In the genomic region with DNA sequence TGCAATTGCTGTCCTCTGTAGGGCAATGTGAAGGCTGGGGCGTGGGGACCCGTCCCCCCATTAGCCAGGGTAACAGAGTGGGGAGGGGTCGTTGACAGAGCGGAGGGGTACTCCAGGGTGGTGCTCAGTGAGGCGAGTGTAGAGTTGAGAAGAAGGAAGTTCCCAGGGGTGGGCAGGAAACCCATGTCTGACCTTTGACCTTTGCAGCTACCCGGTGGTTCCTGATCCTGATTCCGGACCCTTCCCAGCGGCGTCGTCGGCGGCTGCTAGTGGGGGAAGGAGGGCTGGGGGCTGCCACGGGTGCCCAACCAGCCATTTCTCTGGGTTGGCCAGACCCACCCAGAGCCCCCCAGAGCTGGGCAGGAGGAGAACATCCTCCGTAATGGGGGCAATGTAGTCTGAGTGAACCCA, we compare ENCODE assay signal across 2 cellular contexts.
TF ChIP-seq lines count a peak whose summit lies in the region.

No MANE protein-coding gene starts in this region.

TF ChIP-seq in HEK293, 187 proteins besides CTCF, POLR2A, EP300 and RAD21:
- TF ChIP-seq ZBTB7A (tag by site-specific recombination; IDR thresholded peaks at IDR 0.05; ENCODE audit: low read depth): no peak; the same call in 1 of the 2 replicates
- TF ChIP-seq, protein P1, sequence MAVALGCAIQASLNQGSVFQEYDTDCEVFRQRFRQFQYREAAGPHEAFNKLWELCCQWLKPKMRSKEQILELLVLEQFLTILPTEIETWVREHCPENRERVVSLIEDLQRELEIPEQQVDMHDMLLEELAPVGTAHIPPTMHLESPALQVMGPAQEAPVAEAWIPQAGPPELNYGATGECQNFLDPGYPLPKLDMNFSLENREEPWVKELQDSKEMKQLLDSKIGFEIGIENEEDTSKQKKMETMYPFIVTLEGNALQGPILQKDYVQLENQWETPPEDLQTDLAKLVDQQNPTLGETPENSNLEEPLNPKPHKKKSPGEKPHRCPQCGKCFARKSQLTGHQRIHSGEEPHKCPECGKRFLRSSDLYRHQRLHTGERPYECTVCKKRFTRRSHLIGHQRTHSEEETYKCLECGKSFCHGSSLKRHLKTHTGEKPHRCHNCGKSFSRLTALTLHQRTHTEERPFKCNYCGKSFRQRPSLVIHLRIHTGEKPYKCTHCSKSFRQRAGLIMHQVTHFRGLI (tag by site-specific recombination; IDR thresholded peaks at IDR 0.05): peak; percentile 88

TF ChIP-seq in H1, 55 proteins besides CTCF, POLR2A, EP300 and RAD21:
- TF ChIP-seq CHD2 (IDR thresholded peaks at IDR 0.05; ENCODE audit: low read length) (0 out of 2 replicates have a peak, but pooled peaks have one; percentile 18), RNF2 (IDR thresholded peaks at IDR 0.05; ENCODE audit: borderline replicate concordance, low read depth, low read length, missing control alignments, poor library complexity, severe bottlenecking) (no peak), TCF12 (IDR thresholded peaks at IDR 0.05; ENCODE audit: low read depth, low read length) (no peak), KDM1A (IDR thresholded peaks at IDR 0.05; ENCODE audit: borderline replicate concordance, low read length) (0 out of 2 replicates have a peak, but pooled peaks have one; percentile 41), HDAC2 (IDR thresholded peaks at IDR 0.05; ENCODE audit: borderline replicate concordance in 1 of 2, low read depth in 2 of 2, low read length in 2 of 2) (no peak), TBP (IDR thresholded peaks at IDR 0.05; ENCODE audit: low read depth, low read length) (no peak), TAF1 (IDR thresholded peaks at IDR 0.05; ENCODE audit: low read depth, low read length) (peak; percentile 29; the same call in 1 of the 2 replicates), JUN (IDR thresholded peaks at IDR 0.05; ENCODE audit: low read depth, low read length) (no peak), SP1 (IDR thresholded peaks at IDR 0.05; ENCODE audit: low read depth, low read length) (peak; percentile 44; the same call in 1 of the 2 replicates), BCL11A (IDR thresholded peaks at IDR 0.05; ENCODE audit: low read depth in 2 of 2, low read length in 2 of 2) (no peak), CEBPB (IDR thresholded peaks at IDR 0.05; ENCODE audit: low read depth, low read length) (no peak), CREB1 (IDR thresholded peaks at IDR 0.05) (no peak)
TF ChIP-seq in H1: peak in this region for 4.
